39 cellular contexts compared by ENCODE assay signal in the genomic region with DNA sequence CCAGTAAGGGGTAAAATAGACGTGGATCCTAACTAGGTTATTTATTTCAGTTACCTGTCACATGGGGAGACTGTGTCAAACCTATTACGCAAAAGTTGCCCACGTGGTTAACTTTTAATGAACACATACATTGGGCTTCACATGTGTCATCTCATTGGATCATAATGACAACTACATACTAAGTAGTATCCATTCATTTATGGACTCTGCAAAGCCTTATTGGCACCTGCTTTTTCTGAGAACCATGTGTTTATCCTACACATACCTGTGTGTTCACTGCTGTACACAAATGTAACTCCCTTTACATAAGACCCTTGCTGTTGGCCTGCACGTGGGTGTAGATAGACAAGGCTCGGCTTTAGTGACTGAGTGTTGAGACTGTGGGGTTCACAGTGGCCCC. TPM values are rescaled to one million over a fixed set of nuclear protein-coding genes. Genes with fewer than 3 reads are reported as not detected.
"Had no signal": no experiment of that assay in that cellular context is flagged by ENCODE, and none has a peak within 500 bp of the region (broad histone marks: within the 10 kb centered on the region; RNA-seq: fewer than 3 reads in every experiment).

No MANE protein-coding gene starts in this region.

- ATAC-seq: activated naive CD4-positive, alpha-beta T cell treated with anti-CD3 and anti-CD28 coated beads, Interleukin-2, amount 50 U/mL, for 72 hours; activated naive CD8-positive, alpha-beta T cell treated with anti-CD3 and anti-CD28 coated beads, Interleukin-2, amount 50 U/mL, for 24 hours; activated T-cell treated with anti-CD3 and anti-CD28 coated beads, Interleukin-2, amount 50 U/mL, for 4 hours; activated T-cell treated with anti-CD3 and anti-CD28 coated beads, Interleukin-2, amount 50 U/mL, for 72 hours; activated T-helper 17 cell treated with anti-CD3 and anti-CD28 coated beads, Interleukin-2, amount 50 U/mL, for 72 hours; body of pancreas had no signal

- H3K4me3 ChIP-seq: adrenal gland, ascending aorta, body of pancreas, breast epithelium, cardiac muscle cell had no signal

- H3K4me1 ChIP-seq: adrenal gland, ascending aorta, body of pancreas, breast epithelium had no signal

- H3K27ac ChIP-seq: adrenal gland, ascending aorta, body of pancreas, brain microvascular endothelial cell, breast epithelium, cardiac muscle cell had no signal

- DNase-seq: activated effector memory CD4-positive, alpha-beta T cell treated with anti-CD3 and anti-CD28 coated beads, Interleukin-2, amount 50 U/mL, for 16 hours; activated effector memory CD4-positive, alpha-beta T cell treated with Interleukin-2 at 50 U/mL for 16 hours; activated gamma-delta T cell; activated gamma-delta T cell treated with Interleukin-2 at 50 U/mL for 16 hours; activated naive CD4-positive, alpha-beta T cell; activated naive CD4-positive, alpha-beta T cell treated with anti-CD3 and anti-CD28 coated beads for 36 hours; activated naive CD4-positive, alpha-beta T cell treated with anti-CD3 and anti-CD28 coated beads, Interleukin-2, amount 10 ng/mL, durations not matched to agents 7 days and 5 days; activated naive CD4-positive, alpha-beta T cell treated with anti-CD3 and anti-CD28 coated beads, Interleukin-2, amount 50 U/mL, for 16 hours; activated naive CD4-positive, alpha-beta T cell treated with Interleukin-2 at 50 U/mL for 16 hours; activated naive CD8-positive, alpha-beta T cell treated with anti-CD3 and anti-CD28 coated beads for 36 hours; activated naive CD8-positive, alpha-beta T cell treated with anti-CD3 and anti-CD28 coated beads, Interleukin-2, amount 10 ng/mL, durations not matched to agents 7 days and 5 days; activated naive CD8-positive, alpha-beta T cell treated with anti-CD3 and anti-CD28 coated beads, Interleukin-2, amount 50 U/mL, for 24 hours; activated T-cell treated with anti-CD3 and anti-CD28 coated beads, Interleukin-2, amount 50 U/mL, for 24 hours; activated T-cell treated with anti-CD3 and anti-CD28 coated beads, Interleukin-2, amount 50 U/mL, for 4 hours; activated T-cell treated with anti-CD3 and anti-CD28 coated beads, Interleukin-2, amount 50 U/mL, for 48 hours; activated T-cell treated with anti-CD3 and anti-CD28 coated beads, Interleukin-2, amount 50 U/mL, for 72 hours; adrenal gland; amniotic stem cell; amygdala; anterior cingulate cortex; aorta; body of pancreas; brain microvascular endothelial cell; caudate nucleus; central memory CD4-positive, alpha-beta T cell; cerebellar nuclear complex had no signal

- H3K36me3 ChIP-seq: adrenal gland, ascending aorta, brain microvascular endothelial cell, breast epithelium, cardiac muscle cell had no signal

- H3K27me3 ChIP-seq: adrenal gland, ascending aorta, body of pancreas, brain microvascular endothelial cell, breast epithelium had no signal

- FAIRE-seq: astrocyte, bronchial epithelial cell had no signal

- H3K9me3 ChIP-seq: adrenal gland, ascending aorta, body of pancreas, breast epithelium had no signal

RNA-seq across cellular contexts. Expression of gene BPIFA1, which starts 5.1 kb away (rescaled TPM):
- total RNA-seq: activated naive CD4-positive, alpha-beta T cell treated with anti-CD3 and anti-CD28 coated beads for 36 hours; activated naive CD4-positive, alpha-beta T cell treated with anti-CD3 and anti-CD28 coated beads, Interleukin-2, amount 50 U/mL, for 72 hours; activated naive CD8-positive, alpha-beta T cell treated with anti-CD3 and anti-CD28 coated beads for 36 hours; activated naive CD8-positive, alpha-beta T cell treated with anti-CD3 and anti-CD28 coated beads, Interleukin-2, amount 10 ng/mL, durations not matched to agents 7 days and 5 days; activated T-cell treated with anti-CD3 and anti-CD28 coated beads, Interleukin-2, amount 50 U/mL, for 4 hours; activated T-cell treated with anti-CD3 and anti-CD28 coated beads, Interleukin-2, amount 50 U/mL, for 72 hours; activated T-helper 1 cell treated with anti-CD3 and anti-CD28 coated beads, Interleukin-12 subunit alpha, Interleukin-12 subunit beta, Interleukin-2, Interleukin-4 antibody, amounts not matched to agents 30 ng/mL and 10 ng/mL and 1 ng/mL, durations not matched to agents 14 hours and 24 hours and 36 hours; activated T-helper 17 cell treated with anti-CD3 and anti-CD28 coated beads, Interleukin-2, amount 50 U/mL, for 72 hours; activated T-helper 2 cell treated with anti-CD3 and anti-CD28 coated beads, Interferon-gamma antibody, Interleukin-2, Interleukin-4, amounts not matched to agents 10 μg/mL and 5 μg/mL and 100 μg/mL, durations not matched to agents 14 hours and 24 hours and 36 hours; adrenal gland; aorta; ascending aorta; astrocyte; body of pancreas; breast epithelium; bronchial epithelial cell; cardiac muscle cell; cardiac septum; cerebellum; chondrocyte had no signal
- polyA plus RNA-seq: adipose tissue, adrenal gland, aorta, cardiac muscle cell had no signal

RNA-seq across cellular contexts. Expression of gene BPIFA3, which starts 23.8 kb away (rescaled TPM):
- total RNA-seq: activated naive CD4-positive, alpha-beta T cell treated with anti-CD3 and anti-CD28 coated beads for 36 hours; activated naive CD4-positive, alpha-beta T cell treated with anti-CD3 and anti-CD28 coated beads, Interleukin-2, amount 50 U/mL, for 72 hours; activated naive CD8-positive, alpha-beta T cell treated with anti-CD3 and anti-CD28 coated beads for 36 hours; activated naive CD8-positive, alpha-beta T cell treated with anti-CD3 and anti-CD28 coated beads, Interleukin-2, amount 10 ng/mL, durations not matched to agents 7 days and 5 days; activated T-cell treated with anti-CD3 and anti-CD28 coated beads, Interleukin-2, amount 50 U/mL, for 4 hours; activated T-cell treated with anti-CD3 and anti-CD28 coated beads, Interleukin-2, amount 50 U/mL, for 72 hours; activated T-helper 1 cell treated with anti-CD3 and anti-CD28 coated beads, Interleukin-12 subunit alpha, Interleukin-12 subunit beta, Interleukin-2, Interleukin-4 antibody, amounts not matched to agents 30 ng/mL and 10 ng/mL and 1 ng/mL, durations not matched to agents 14 hours and 24 hours and 36 hours; activated T-helper 17 cell treated with anti-CD3 and anti-CD28 coated beads, Interleukin-2, amount 50 U/mL, for 72 hours; activated T-helper 2 cell treated with anti-CD3 and anti-CD28 coated beads, Interferon-gamma antibody, Interleukin-2, Interleukin-4, amounts not matched to agents 10 μg/mL and 5 μg/mL and 100 μg/mL, durations not matched to agents 14 hours and 24 hours and 36 hours; adrenal gland; aorta; ascending aorta; astrocyte; body of pancreas; breast epithelium; bronchial epithelial cell; cardiac muscle cell; cardiac septum; cerebellum; chondrocyte had no signal
- polyA plus RNA-seq: adipose tissue, adrenal gland, aorta, cardiac muscle cell had no signal

RNA-seq across cellular contexts. Expression of gene BPIFB1, which starts 42.1 kb away (rescaled TPM):
- total RNA-seq: activated naive CD4-positive, alpha-beta T cell treated with anti-CD3 and anti-CD28 coated beads for 36 hours; activated naive CD4-positive, alpha-beta T cell treated with anti-CD3 and anti-CD28 coated beads, Interleukin-2, amount 50 U/mL, for 72 hours; activated naive CD8-positive, alpha-beta T cell treated with anti-CD3 and anti-CD28 coated beads for 36 hours; activated naive CD8-positive, alpha-beta T cell treated with anti-CD3 and anti-CD28 coated beads, Interleukin-2, amount 10 ng/mL, durations not matched to agents 7 days and 5 days; activated T-cell treated with anti-CD3 and anti-CD28 coated beads, Interleukin-2, amount 50 U/mL, for 4 hours; activated T-cell treated with anti-CD3 and anti-CD28 coated beads, Interleukin-2, amount 50 U/mL, for 72 hours; activated T-helper 1 cell treated with anti-CD3 and anti-CD28 coated beads, Interleukin-12 subunit alpha, Interleukin-12 subunit beta, Interleukin-2, Interleukin-4 antibody, amounts not matched to agents 30 ng/mL and 10 ng/mL and 1 ng/mL, durations not matched to agents 14 hours and 24 hours and 36 hours; activated T-helper 17 cell treated with anti-CD3 and anti-CD28 coated beads, Interleukin-2, amount 50 U/mL, for 72 hours; activated T-helper 2 cell treated with anti-CD3 and anti-CD28 coated beads, Interferon-gamma antibody, Interleukin-2, Interleukin-4, amounts not matched to agents 10 μg/mL and 5 μg/mL and 100 μg/mL, durations not matched to agents 14 hours and 24 hours and 36 hours; aorta; ascending aorta; astrocyte; body of pancreas; bronchial epithelial cell; cardiac muscle cell; cardiac septum; chondrocyte had no signal
- polyA plus RNA-seq: cardiac muscle cell had no signal
